In the genomic region with DNA sequence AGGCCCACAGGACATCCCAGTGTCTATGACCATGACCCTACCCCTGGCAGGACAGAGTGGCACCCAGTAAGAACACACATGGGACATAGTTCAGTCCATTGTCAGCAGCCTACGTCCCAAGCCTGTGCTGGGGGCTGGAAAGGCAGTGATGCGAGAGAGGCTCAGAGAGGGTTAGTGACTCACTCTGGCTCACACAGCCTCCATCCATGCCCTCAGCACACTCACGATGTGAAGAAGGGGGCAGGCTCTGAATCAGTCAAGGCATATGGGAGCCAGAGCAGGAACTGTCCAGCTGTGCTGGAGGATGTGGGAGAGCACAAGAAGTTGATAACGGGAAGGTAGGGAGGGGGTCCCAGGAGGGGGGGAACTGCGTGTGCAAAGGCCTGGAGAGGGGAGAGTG, we compare ENCODE assay signal across 16 cellular contexts.
DNase-seq lines count a peak whose midpoint lies in the region; ATAC-seq and TF ChIP-seq lines count a peak whose summit lies in the region.
"Had no signal": no experiment of that assay in that cellular context is flagged by ENCODE, and none has a peak within 500 bp of the region (broad histone marks: within the 10 kb centered on the region; RNA-seq: fewer than 3 reads in every experiment).

No MANE protein-coding gene starts in this region.

- no peak overlapping the region for H3K27ac ChIP-seq in left ventricle myocardium inferior (replicated peaks)
- peak overlapping the region; percentile 17 for H3K27ac ChIP-seq in vagina
- H3K27ac ChIP-seq: prostate gland had no signal

- no peaks in the 10 kb centered on the region for H3K9me3 ChIP-seq in left ventricle myocardium inferior (replicated peaks)
- no peaks in the 10 kb centered on the region for H3K9me3 ChIP-seq in vagina
- H3K9me3 ChIP-seq: mucosa of descending colon, prostate gland had no signal

- POLR2A ChIA-PET in T-cell (lab: Charles Lee): no interaction called here

- no peak for TF ChIP-seq CTCF in left ventricle myocardium inferior (IDR thresholded peaks at IDR 0.05; ENCODE audit: borderline replicate concordance)
- TF ChIP-seq CTCF in foreskin fibroblast (IDR thresholded peaks at IDR 0.05; ENCODE audit: low read depth, low read length): no peak
- TF ChIP-seq CTCF in vagina (IDR thresholded peaks at IDR 0.05): no peak

- intact Hi-C loops in left ventricle myocardium superior (cut with micrococcal nuclease): no loop called here
- intact Hi-C loops in left ventricle myocardium inferior (cut with micrococcal nuclease): no loop called here
- intact Hi-C loops in vagina (cut with DNase I): no loop called here

- no peak for TF ChIP-seq POLR2A in vagina (IDR thresholded peaks at IDR 0.05)

- peaks cover 34% of the 10 kb centered on the region for H3K36me3 Mint-ChIP-seq in T-cell

- DNase-seq in left ventricle myocardium superior: peak; percentile 12
- no peak for DNase-seq in left ventricle myocardium inferior
- DNase-seq in T-cell: no peak
- peak; percentile 62 to 68 for DNase-seq in foreskin fibroblast
- no peak for DNase-seq in vagina (ENCODE audit: extremely low spot score in 2 of 2)
- DNase-seq: amniotic stem cell; DND-41; mucosa of descending colon; NCI-H226; stimulated activated CD4-positive, alpha-beta T cell treated with anti-CD3 and anti-CD28 coated beads, Interleukin-1b, Interleukin-23, amount 100 ng/mL, for 48 hours; T-helper 2 cell had no signal

- peak overlapping the region; percentile 58 to 81 for H3K27ac Mint-ChIP-seq in T-cell

- no peak for ATAC-seq in left ventricle myocardium superior
- no peak for ATAC-seq in T-cell (replicated peaks in 1 of 4)
- ATAC-seq in GM19023 (IDR thresholded peaks at IDR 0.05; ENCODE audit: unreplicated experiment): no peak
- ATAC-seq in HG03354 (IDR thresholded peaks at IDR 0.05; ENCODE audit: poor library complexity, severe bottlenecking, unreplicated experiment): no peak
- no peak for ATAC-seq in GM18858 (IDR thresholded peaks at IDR 0.05; ENCODE audit: unreplicated experiment)
- ATAC-seq: Panc1 had no signal

- no peak overlapping the region for H3K4me3 ChIP-seq in left ventricle myocardium inferior
- no peak overlapping the region for H3K4me3 ChIP-seq in foreskin fibroblast (ENCODE audit: low read depth in 1 of 2, low read length in 2 of 2)
- H3K4me3 ChIP-seq in vagina: no peak overlapping the region
- H3K4me3 ChIP-seq: mucosa of descending colon, prostate gland had no signal

- H3K9me3 Mint-ChIP-seq in T-cell: no peaks in the 10 kb centered on the region

- no peaks in the 10 kb centered on the region for H3K27me3 Mint-ChIP-seq in T-cell

- H3K4me1 ChIP-seq in left ventricle myocardium inferior: no peaks in the 10 kb centered on the region
- peaks cover 11% of the 10 kb centered on the region for H3K4me1 ChIP-seq in vagina
- H3K4me1 ChIP-seq: prostate gland had no signal

- H3K4me1 Mint-ChIP-seq in T-cell: peaks cover 63 to 88% (median 86%) of the 10 kb centered on the region in 3 donors

- H3K4me3 Mint-ChIP-seq in T-cell: no peak overlapping the region

- peaks cover 7% of the 10 kb centered on the region for H3K36me3 ChIP-seq in left ventricle myocardium inferior
- no peaks in the 10 kb centered on the region for H3K36me3 ChIP-seq in vagina
- H3K36me3 ChIP-seq: prostate gland had no signal

- H3K27me3 ChIP-seq in left ventricle myocardium inferior (ENCODE audit: low read depth): no peaks in the 10 kb centered on the region
- H3K27me3 ChIP-seq in vagina: no peaks in the 10 kb centered on the region

- CTCF ChIA-PET in T-cell (lab: Charles Lee): no interaction called here

Comparison
In these comparisons a context has a peak if more than half of its experiments do, and no peak if none do; other contexts are left out.
1. DNase-seq: peak in left ventricle myocardium superior (single experiment) and foreskin fibroblast (2 of 2); none in left ventricle myocardium inferior (single experiment), T-cell (0 of 34) and vagina (0 of 2).